ENCODE assay signal across 1 cellular context in the genomic region with DNA sequence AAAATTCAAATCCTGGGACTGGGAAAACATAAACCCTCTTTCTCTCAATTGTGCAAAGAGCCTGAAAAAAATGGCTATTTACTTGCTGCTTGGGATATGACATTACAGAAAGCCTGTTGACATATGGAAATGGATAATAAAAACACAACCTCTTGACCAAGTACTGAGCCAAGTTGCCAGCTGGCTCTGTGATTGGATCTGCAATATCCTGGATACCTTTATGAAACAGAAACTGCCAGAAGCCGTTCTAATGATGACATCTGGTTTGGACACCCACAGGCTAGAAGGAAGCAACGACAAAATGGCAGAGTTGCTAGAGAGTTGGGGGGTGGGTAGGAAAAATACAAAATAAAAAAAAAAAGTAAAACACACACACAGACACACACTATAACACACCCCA.
TF ChIP-seq lines count a peak whose summit lies in the region.

No MANE protein-coding gene starts in this region.

TF ChIP-seq in H1, 55 proteins besides CTCF, POLR2A, EP300 and RAD21 (continued from another document):
- TF ChIP-seq CTBP2 (IDR thresholded peaks at IDR 0.05; ENCODE audit: borderline replicate concordance, insufficient read depth, insufficient read length, low read length), result no peak
